Comparison of ENCODE assay signal across 3 cellular contexts in the genomic region with DNA sequence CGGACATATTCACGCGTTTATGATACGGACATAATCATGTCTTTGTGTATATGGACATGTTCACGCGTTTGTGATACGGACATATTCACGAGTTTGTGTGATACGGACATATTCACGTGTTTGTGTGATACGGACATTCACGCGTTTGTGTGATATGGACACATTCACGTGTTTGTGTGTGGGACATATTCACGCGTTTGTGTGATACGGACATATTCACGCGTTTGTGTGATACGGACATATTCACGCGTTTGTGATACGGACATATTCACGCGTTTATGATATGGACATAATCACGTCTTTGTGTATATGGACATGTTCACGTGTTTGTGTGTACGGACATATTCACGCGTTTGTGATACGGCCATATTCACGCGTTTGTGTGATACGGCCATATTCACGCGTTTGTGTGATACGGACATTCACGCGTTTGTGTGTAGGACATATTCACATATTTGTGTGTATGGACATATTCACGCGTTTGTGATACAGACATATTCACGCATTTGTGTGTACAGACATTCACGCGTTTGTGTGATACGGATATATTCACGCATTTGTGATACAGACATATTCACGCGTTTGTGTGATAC.
TF ChIP-seq lines count a peak whose summit lies in the region.

No MANE protein-coding gene starts in this region.

TF ChIP-seq in GM12891, 5 proteins besides CTCF, POLR2A, EP300 and RAD21:
- no peak for TF ChIP-seq SPI1 (IDR thresholded peaks at IDR 0.05; ENCODE audit: low read depth, low read length)
- no peak for TF ChIP-seq POLR2AphosphoS5 (IDR thresholded peaks at IDR 0.05; ENCODE audit: low read depth, low read length)
- no peak for TF ChIP-seq POU2F2 (IDR thresholded peaks at IDR 0.05; ENCODE audit: low read depth, low read length)
- TF ChIP-seq TAF1 (IDR thresholded peaks at IDR 0.05; ENCODE audit: low read depth, low read length): no peak
- TF ChIP-seq PAX5 (IDR thresholded peaks at IDR 0.05; ENCODE audit: insufficient read depth, low read length, severe bottlenecking): no peak

TF ChIP-seq in H1, 55 proteins besides CTCF, POLR2A, EP300 and RAD21:
- TF ChIP-seq CBX8 (IDR thresholded peaks at IDR 0.05; ENCODE audit: borderline replicate concordance, low read depth, low read length): no peak
- TF ChIP-seq CEBPB (IDR thresholded peaks at IDR 0.05; ENCODE audit: low read depth, low read length): no peak
- no peak for TF ChIP-seq TAF1 (IDR thresholded peaks at IDR 0.05; ENCODE audit: low read depth, low read length)
TF ChIP-seq in H1: peak in this region for 0.

TF ChIP-seq in HEK293T, 16 proteins besides CTCF, POLR2A, EP300 and RAD21:
- TF ChIP-seq SP1 (IDR thresholded peaks at IDR 0.05) (no peak), FOXA1 (IDR thresholded peaks at IDR 0.05) (no peak), FOXK2 (IDR thresholded peaks at IDR 0.05) (no peak), NFRKB (IDR thresholded peaks at IDR 0.05) (no peak), ELF4 (IDR thresholded peaks at IDR 0.05) (no peak), BHLHE40 (IDR thresholded peaks at IDR 0.05; ENCODE audit: borderline replicate concordance) (no peak), CTBP1 (IDR thresholded peaks at IDR 0.05; ENCODE audit: borderline replicate concordance) (no peak), ZNF384 (IDR thresholded peaks at IDR 0.05) (no peak), TARDBP (IDR thresholded peaks at IDR 0.05) (no peak), ARNT (IDR thresholded peaks at IDR 0.05) (no peak), FOXM1 (IDR thresholded peaks at IDR 0.05; ENCODE audit: borderline replicate concordance) (no peak), L3MBTL2 (conservative IDR thresholded peaks at IDR 0.05) (no peak), LEF1 (IDR thresholded peaks at IDR 0.05; ENCODE audit: borderline replicate concordance) (no peak), SUZ12 (IDR thresholded peaks at IDR 0.05) (no peak), HDGF (IDR thresholded peaks at IDR 0.05; ENCODE audit: borderline replicate concordance) (no peak)
- TF ChIP-seq, protein P1, sequence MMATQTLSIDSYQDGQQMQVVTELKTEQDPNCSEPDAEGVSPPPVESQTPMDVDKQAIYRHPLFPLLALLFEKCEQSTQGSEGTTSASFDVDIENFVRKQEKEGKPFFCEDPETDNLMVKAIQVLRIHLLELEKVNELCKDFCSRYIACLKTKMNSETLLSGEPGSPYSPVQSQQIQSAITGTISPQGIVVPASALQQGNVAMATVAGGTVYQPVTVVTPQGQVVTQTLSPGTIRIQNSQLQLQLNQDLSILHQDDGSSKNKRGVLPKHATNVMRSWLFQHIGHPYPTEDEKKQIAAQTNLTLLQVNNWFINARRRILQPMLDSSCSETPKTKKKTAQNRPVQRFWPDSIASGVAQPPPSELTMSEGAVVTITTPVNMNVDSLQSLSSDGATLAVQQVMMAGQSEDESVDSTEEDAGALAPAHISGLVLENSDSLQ (IDR thresholded peaks at IDR 0.05): no peak
TF ChIP-seq in HEK293T: peak in this region for 0.
